Comparison of ENCODE assay signal across 17 cellular contexts in genomic region chr5:95069948-95070347, GRCh38.
DNase-seq lines count a peak whose midpoint lies in the region; ATAC-seq and TF ChIP-seq lines count a peak whose summit lies in the region.
"Had no signal": no experiment of that assay in that cellular context is flagged by ENCODE, and none has a peak within 500 bp of the region (broad histone marks: within the 10 kb centered on the region; RNA-seq: fewer than 3 reads in every experiment).

No MANE protein-coding gene starts in this region.

- H3K9me3 Mint-ChIP-seq in type B pancreatic cell (no peaks in the 10 kb centered on the region), progenitor cell of endocrine pancreas (ENCODE audit: low read depth) (no peaks in the 10 kb centered on the region)
- H3K9me3 Mint-ChIP-seq: HFFc6 had no signal

- H3K27me3 Mint-ChIP-seq in type B pancreatic cell (no peaks in the 10 kb centered on the region), progenitor cell of endocrine pancreas (no peaks in the 10 kb centered on the region)

- H3K27ac ChIP-seq in BLaER1 treated with 17β-estradiol and CSF1 and Interleukin-3, amounts not matched to agents 10 nM and 100 nM: no peak overlapping the region
- H3K27ac ChIP-seq: gastroesophageal sphincter, KMS-11 had no signal

- H3K9ac ChIP-seq in BLaER1 treated with 17β-estradiol and CSF1 and Interleukin-3, amounts not matched to agents 10 nM and 100 nM: no peak overlapping the region
- H3K9ac ChIP-seq: KMS-11 had no signal

- ATAC-seq in HG02759 (IDR thresholded peaks at IDR 0.05; ENCODE audit: unreplicated experiment) (peak; percentile 32), left lobe of liver (peak; percentile 26), GM21529 (IDR thresholded peaks at IDR 0.05; ENCODE audit: unreplicated experiment) (no peak), GM18505 (IDR thresholded peaks at IDR 0.05; ENCODE audit: unreplicated experiment) (no peak)
- ATAC-seq: gastroesophageal sphincter had no signal

- H3K36me3 ChIP-seq in BLaER1 treated with 17β-estradiol and CSF1 and Interleukin-3, amounts not matched to agents 10 nM and 100 nM: peaks cover 0 to 39% (median 0%) of the 10 kb centered on the region in 11 experiments; a peak in 8 of 22 replicates
- H3K36me3 ChIP-seq: gastroesophageal sphincter, upper lobe of left lung had no signal

- peak; percentile 69 for DNase-seq in SKM-1 treated with dmso at 0.1 percent for 144 hours (lab: John Stamatoyannopoulos, UW; ENCODE audit: unreplicated experiment)
- no peak for DNase-seq in left lobe of liver (ENCODE audit: low spot score)
- DNase-seq in type B pancreatic cell (ENCODE audit: extremely low spot score, unreplicated experiment): no peak
- DNase-seq in progenitor cell of endocrine pancreas (ENCODE audit: low spot score, unreplicated experiment): no peak
- DNase-seq: activated CD4-positive, CD25-positive, alpha-beta regulatory T cell; activated CD8-positive, alpha-beta memory T cell treated with anti-CD3 and anti-CD28 coated beads for 24 hours; HFFc6; NCI-H146; NCI-H446 treated with DMSO at 0.1 percent for 48 hours; stimulated activated CD4-positive, alpha-beta T cell treated with anti-CD3 and anti-CD28 coated beads, Interleukin-4, amount 100 ng/mL, for 4 hours had no signal

- no peak for TF ChIP-seq POLR2A in GM18505 (IDR thresholded peaks at IDR 0.05; ENCODE audit: borderline replicate concordance, extremely low read depth, insufficient read depth, insufficient read length)

- H3K4me2 ChIP-seq in BLaER1 treated with 17β-estradiol and CSF1 and Interleukin-3, amounts not matched to agents 10 nM and 100 nM: peak overlapping the region in 10 of 11 experiments; percentile 2 to 99 (median 58); a peak in 16 of 22 replicates
- H3K4me2 ChIP-seq: KMS-11 had no signal

- H4K20me1 ChIP-seq in BLaER1 treated with 17β-estradiol and CSF1 and Interleukin-3, amounts not matched to agents 10 nM and 100 nM: peaks cover 0 to 95% (median 13%) of the 10 kb centered on the region in 11 experiments; a peak in 13 of 22 replicates

- TF ChIP-seq CTCF in type B pancreatic cell (conservative IDR thresholded peaks at IDR 0.05) (no peak), progenitor cell of endocrine pancreas (IDR thresholded peaks at IDR 0.05; ENCODE audit: unreplicated experiment) (no peak)

- H3K4me3 Mint-ChIP-seq in type B pancreatic cell: no peak overlapping the region
- H3K4me3 Mint-ChIP-seq in progenitor cell of endocrine pancreas (ENCODE audit: low read depth): no peak overlapping the region
- H3K4me3 Mint-ChIP-seq: HFFc6 had no signal

- H3K27ac Mint-ChIP-seq in type B pancreatic cell: no peak overlapping the region
- H3K27ac Mint-ChIP-seq in progenitor cell of endocrine pancreas: no peak overlapping the region
- H3K27ac Mint-ChIP-seq: HFFc6 had no signal

- H3K27me3 ChIP-seq in BLaER1 treated with 17β-estradiol and CSF1 and Interleukin-3, amounts not matched to agents 10 nM and 100 nM: no peaks in the 10 kb centered on the region
- H3K27me3 ChIP-seq: gastroesophageal sphincter, upper lobe of left lung had no signal

- peaks cover 0 to 90% (median 22%) of the 10 kb centered on the region in 10 experiments; a peak in 15 of 20 replicates for H3K4me1 ChIP-seq in BLaER1 treated with 17β-estradiol and CSF1 and Interleukin-3, amounts not matched to agents 10 nM and 100 nM

- no peaks in the 10 kb centered on the region for H3K36me3 Mint-ChIP-seq in type B pancreatic cell
- H3K36me3 Mint-ChIP-seq in progenitor cell of endocrine pancreas (ENCODE audit: insufficient read depth): no peaks in the 10 kb centered on the region

- H3K4me1 Mint-ChIP-seq in type B pancreatic cell (ENCODE audit: unreplicated experiment) (no peaks in the 10 kb centered on the region), progenitor cell of endocrine pancreas (ENCODE audit: low read depth) (no peaks in the 10 kb centered on the region)

- H3K9me3 ChIP-seq in BLaER1 treated with 17β-estradiol and CSF1 and Interleukin-3, amounts not matched to agents 10 nM and 100 nM (replicated peaks in 1 of 11): 0 out of 22 replicates have a peak, but pooled peaks cover 0 to 5% (median 0%) of the 10 kb centered on the region in 11 experiments
- H3K9me3 ChIP-seq: gastroesophageal sphincter, upper lobe of left lung had no signal

- H3K4me3 ChIP-seq in BLaER1 treated with 17β-estradiol and CSF1 and Interleukin-3, amounts not matched to agents 10 nM and 100 nM: peak overlapping the region in 1 of 10 experiments; percentile 27; a peak in 1 of 20 replicates
- H3K4me3 ChIP-seq: gastroesophageal sphincter, upper lobe of left lung had no signal

Comparison
In these comparisons a context has a peak if more than half of its experiments do, and no peak if none do; other contexts are left out.
1. ATAC-seq: peak in HG02759 (single experiment) and left lobe of liver (single experiment); none in GM21529 (single experiment) and GM18505 (single experiment).